ENCODE assay signal across 1 cellular context in the genomic region with DNA sequence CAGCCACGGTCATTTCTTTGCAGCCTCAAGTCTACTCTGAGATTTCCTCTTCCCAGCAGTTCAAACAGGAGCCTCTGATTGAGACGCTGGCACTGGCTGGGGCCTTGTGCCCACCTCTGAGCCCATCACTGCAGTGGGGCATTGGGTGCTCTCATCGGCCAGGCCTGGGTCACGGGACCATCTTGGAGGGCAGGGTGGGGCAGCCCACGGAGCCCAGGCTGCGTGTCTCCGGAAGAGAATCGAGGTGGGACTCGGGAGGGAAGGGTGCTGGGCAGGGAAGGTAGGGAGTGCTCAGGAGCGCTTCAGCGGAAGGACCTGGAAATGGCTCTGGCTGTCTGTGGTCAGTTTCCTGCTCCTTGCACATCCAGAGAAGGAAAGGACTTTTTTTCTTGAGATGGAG.
TF ChIP-seq lines count a peak whose summit lies in the region.

No MANE protein-coding gene starts in this region.

TF ChIP-seq in GM23338, 12 proteins besides CTCF, POLR2A, EP300 and RAD21 (continued from another document):
- TF ChIP-seq, protein P1, sequence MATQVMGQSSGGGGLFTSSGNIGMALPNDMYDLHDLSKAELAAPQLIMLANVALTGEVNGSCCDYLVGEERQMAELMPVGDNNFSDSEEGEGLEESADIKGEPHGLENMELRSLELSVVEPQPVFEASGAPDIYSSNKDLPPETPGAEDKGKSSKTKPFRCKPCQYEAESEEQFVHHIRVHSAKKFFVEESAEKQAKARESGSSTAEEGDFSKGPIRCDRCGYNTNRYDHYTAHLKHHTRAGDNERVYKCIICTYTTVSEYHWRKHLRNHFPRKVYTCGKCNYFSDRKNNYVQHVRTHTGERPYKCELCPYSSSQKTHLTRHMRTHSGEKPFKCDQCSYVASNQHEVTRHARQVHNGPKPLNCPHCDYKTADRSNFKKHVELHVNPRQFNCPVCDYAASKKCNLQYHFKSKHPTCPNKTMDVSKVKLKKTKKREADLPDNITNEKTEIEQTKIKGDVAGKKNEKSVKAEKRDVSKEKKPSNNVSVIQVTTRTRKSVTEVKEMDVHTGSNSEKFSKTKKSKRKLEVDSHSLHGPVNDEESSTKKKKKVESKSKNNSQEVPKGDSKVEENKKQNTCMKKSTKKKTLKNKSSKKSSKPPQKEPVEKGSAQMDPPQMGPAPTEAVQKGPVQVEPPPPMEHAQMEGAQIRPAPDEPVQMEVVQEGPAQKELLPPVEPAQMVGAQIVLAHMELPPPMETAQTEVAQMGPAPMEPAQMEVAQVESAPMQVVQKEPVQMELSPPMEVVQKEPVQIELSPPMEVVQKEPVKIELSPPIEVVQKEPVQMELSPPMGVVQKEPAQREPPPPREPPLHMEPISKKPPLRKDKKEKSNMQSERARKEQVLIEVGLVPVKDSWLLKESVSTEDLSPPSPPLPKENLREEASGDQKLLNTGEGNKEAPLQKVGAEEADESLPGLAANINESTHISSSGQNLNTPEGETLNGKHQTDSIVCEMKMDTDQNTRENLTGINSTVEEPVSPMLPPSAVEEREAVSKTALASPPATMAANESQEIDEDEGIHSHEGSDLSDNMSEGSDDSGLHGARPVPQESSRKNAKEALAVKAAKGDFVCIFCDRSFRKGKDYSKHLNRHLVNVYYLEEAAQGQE (IDR thresholded peaks at IDR 0.05; ENCODE audit: unreplicated experiment) = no peak
- no peak for TF ChIP-seq ZNF331 (CRISPR knock-in tag; IDR thresholded peaks at IDR 0.05; ENCODE audit: low read depth)
